Comparison of ENCODE assay signal across 13 cellular contexts in genomic region chr12:57146925-57147640, GRCh38. TPM values are rescaled to one million over a fixed set of nuclear protein-coding genes. Genes with fewer than 3 reads are reported as not detected.
DNase-seq lines count a peak whose midpoint lies in the region; ATAC-seq and TF ChIP-seq lines count a peak whose summit lies in the region.
"Had no signal": no experiment of that assay in that cellular context is flagged by ENCODE, and none has a peak within 500 bp of the region (broad histone marks: within the 10 kb centered on the region; RNA-seq: fewer than 3 reads in every experiment).

Gene LRP1-AS, minus strand, starts transcription at chr12:57147619.

- no peaks in the 10 kb centered on the region for H3K9me3 Mint-ChIP-seq in dendritic cell treated with granulocyte-macrophage colony-stimulating factor and Interleukin-4, amounts not matched to agents 40 ng/mL and 50 ng/mL, for 4 days
- H3K9me3 Mint-ChIP-seq in naive thymus-derived CD4-positive, alpha-beta T cell = no peaks in the 10 kb centered on the region
- no peaks in the 10 kb centered on the region for H3K9me3 Mint-ChIP-seq in activated naive CD4-positive, alpha-beta T cell treated with anti-CD3 and anti-CD28 coated beads, Interleukin-2, amount 50 U/mL, for 72 hours
- no peaks in the 10 kb centered on the region for H3K9me3 Mint-ChIP-seq in activated CD4-positive, alpha-beta memory T cell treated with anti-CD3 and anti-CD28 coated beads, Interleukin-2, amount 10 ng/mL, durations not matched to agents 7 days and 5 days
- H3K9me3 Mint-ChIP-seq: stimulated activated memory B cell treated with anti-CD40 and anti-IgM and Interleukin-4, amounts not matched to agents 10 μg/mL and 1 μg/mL and 100 μg/mL, for 72 hours had no signal

- no peak for TF ChIP-seq CTCF in Peyer's patch (IDR thresholded peaks at IDR 0.05)
- no peak for TF ChIP-seq CTCF in tibial artery (IDR thresholded peaks at IDR 0.05)

- peak within 1 kb of the TSS; percentile 77 for H3K27ac Mint-ChIP-seq in dendritic cell treated with granulocyte-macrophage colony-stimulating factor and Interleukin-4, amounts not matched to agents 40 ng/mL and 50 ng/mL, for 4 days
- no peak within 1 kb of the TSS for H3K27ac Mint-ChIP-seq in naive thymus-derived CD4-positive, alpha-beta T cell
- H3K27ac Mint-ChIP-seq in activated naive CD4-positive, alpha-beta T cell treated with anti-CD3 and anti-CD28 coated beads, Interleukin-2, amount 50 U/mL, for 72 hours = peak within 1 kb of the TSS in 1 of 2 donors; percentile 53
- H3K27ac Mint-ChIP-seq in activated CD4-positive, alpha-beta memory T cell treated with anti-CD3 and anti-CD28 coated beads, Interleukin-2, amount 10 ng/mL, durations not matched to agents 7 days and 5 days = no peak within 1 kb of the TSS
- H3K27ac Mint-ChIP-seq: stimulated activated memory B cell treated with anti-CD40 and anti-IgM and Interleukin-4, amounts not matched to agents 10 μg/mL and 1 μg/mL and 100 μg/mL, for 72 hours had no signal

- no peak for TF ChIP-seq POLR2A in Peyer's patch (IDR thresholded peaks at IDR 0.05)

- peak within 1 kb of the TSS in 1 of 4 donors; percentile 11 for H3K4me3 ChIP-seq in Peyer's patch
- H3K4me3 ChIP-seq in naive thymus-derived CD4-positive, alpha-beta T cell (ENCODE audit: low read length) = no peak within 1 kb of the TSS
- no peak within 1 kb of the TSS for H3K4me3 ChIP-seq in tibial artery

- POLR2A ChIA-PET in naive thymus-derived CD4-positive, alpha-beta T cell (lab: Charles Lee) = no interaction called here
- POLR2A ChIA-PET in activated CD4-positive, alpha-beta memory T cell treated with anti-CD3 and anti-CD28 coated beads, Interleukin-2, amount 10 ng/mL, durations not matched to agents 7 days and 5 days (lab: Charles Lee) = no interaction called here

- ATAC-seq in naive thymus-derived CD4-positive, alpha-beta T cell = peak; percentile 8
- ATAC-seq in activated naive CD4-positive, alpha-beta T cell treated with anti-CD3 and anti-CD28 coated beads, Interleukin-2, amount 50 U/mL, for 72 hours = no peak
- ATAC-seq in HG02678 (IDR thresholded peaks at IDR 0.05; ENCODE audit: unreplicated experiment) (no peak), GM18907 (IDR thresholded peaks at IDR 0.05; ENCODE audit: unreplicated experiment) (no peak)
- ATAC-seq: stimulated activated memory B cell treated with anti-CD40 and anti-IgM and Interleukin-4, amounts not matched to agents 10 μg/mL and 1 μg/mL and 100 μg/mL, for 72 hours had no signal

- peaks cover 90% of the 10 kb centered on the region for H3K36me3 Mint-ChIP-seq in dendritic cell treated with granulocyte-macrophage colony-stimulating factor and Interleukin-4, amounts not matched to agents 40 ng/mL and 50 ng/mL, for 4 days (ENCODE audit: low read depth)
- peaks cover 0 to 27% (median 0%) of the 10 kb centered on the region in 5 donors for H3K36me3 Mint-ChIP-seq in naive thymus-derived CD4-positive, alpha-beta T cell
- no peaks in the 10 kb centered on the region for H3K36me3 Mint-ChIP-seq in activated naive CD4-positive, alpha-beta T cell treated with anti-CD3 and anti-CD28 coated beads, Interleukin-2, amount 50 U/mL, for 72 hours
- H3K36me3 Mint-ChIP-seq in activated CD4-positive, alpha-beta memory T cell treated with anti-CD3 and anti-CD28 coated beads, Interleukin-2, amount 10 ng/mL, durations not matched to agents 7 days and 5 days (ENCODE audit: low read depth) = no peaks in the 10 kb centered on the region
- H3K36me3 Mint-ChIP-seq: stimulated activated memory B cell treated with anti-CD40 and anti-IgM and Interleukin-4, amounts not matched to agents 10 μg/mL and 1 μg/mL and 100 μg/mL, for 72 hours had no signal

- no peaks in the 10 kb centered on the region for H3K27me3 ChIP-seq in Peyer's patch
- no peaks in the 10 kb centered on the region for H3K27me3 ChIP-seq in naive thymus-derived CD4-positive, alpha-beta T cell (ENCODE audit: control insufficient read depth in 2 of 2, insufficient read depth in 2 of 2, low read length in 2 of 2)
- no peaks in the 10 kb centered on the region for H3K27me3 ChIP-seq in tibial artery

- H3K4me3 Mint-ChIP-seq in dendritic cell treated with granulocyte-macrophage colony-stimulating factor and Interleukin-4, amounts not matched to agents 40 ng/mL and 50 ng/mL, for 4 days = no peak within 1 kb of the TSS
- H3K4me3 Mint-ChIP-seq in naive thymus-derived CD4-positive, alpha-beta T cell = no peak within 1 kb of the TSS
- H3K4me3 Mint-ChIP-seq in activated CD4-positive, alpha-beta memory T cell treated with anti-CD3 and anti-CD28 coated beads, Interleukin-2, amount 10 ng/mL, durations not matched to agents 7 days and 5 days = no peak within 1 kb of the TSS
- H3K4me3 Mint-ChIP-seq: stimulated activated memory B cell treated with anti-CD40 and anti-IgM and Interleukin-4, amounts not matched to agents 10 μg/mL and 1 μg/mL and 100 μg/mL, for 72 hours had no signal

- intact Hi-C loops in dendritic cell treated with granulocyte-macrophage colony-stimulating factor and Interleukin-4, amounts not matched to agents 40 ng/mL and 50 ng/mL, for 4 days (cut with micrococcal nuclease) = no loop called here
- intact Hi-C loops in naive thymus-derived CD4-positive, alpha-beta T cell (cut with micrococcal nuclease) = no loop called here
- intact Hi-C loops in tibial artery (cut with DNase I; ENCODE audit: low total_unique reads) = no loop called here

- peaks cover 0 to 44% (median 0%) of the 10 kb centered on the region in 3 donors for H3K36me3 ChIP-seq in Peyer's patch
- peaks cover 0 to 7% (median 0%) of the 10 kb centered on the region in 3 experiments for H3K36me3 ChIP-seq in naive thymus-derived CD4-positive, alpha-beta T cell (ENCODE audit: control insufficient read depth in 2 of 3, insufficient read depth in 3 of 3, low read length in 3 of 3)
- H3K36me3 ChIP-seq in tibial artery = peaks cover 42 to 64% (median 57%) of the 10 kb centered on the region in 3 donors

- no peaks in the 10 kb centered on the region for H3K27me3 Mint-ChIP-seq in dendritic cell treated with granulocyte-macrophage colony-stimulating factor and Interleukin-4, amounts not matched to agents 40 ng/mL and 50 ng/mL, for 4 days
- no peaks in the 10 kb centered on the region for H3K27me3 Mint-ChIP-seq in naive thymus-derived CD4-positive, alpha-beta T cell
- no peaks in the 10 kb centered on the region for H3K27me3 Mint-ChIP-seq in activated CD4-positive, alpha-beta memory T cell treated with anti-CD3 and anti-CD28 coated beads, Interleukin-2, amount 10 ng/mL, durations not matched to agents 7 days and 5 days
- H3K27me3 Mint-ChIP-seq: stimulated activated memory B cell treated with anti-CD40 and anti-IgM and Interleukin-4, amounts not matched to agents 10 μg/mL and 1 μg/mL and 100 μg/mL, for 72 hours had no signal

- CTCF ChIA-PET in naive thymus-derived CD4-positive, alpha-beta T cell (lab: Charles Lee) = no interaction called here
- CTCF ChIA-PET in activated CD4-positive, alpha-beta memory T cell treated with anti-CD3 and anti-CD28 coated beads, Interleukin-2, amount 10 ng/mL, durations not matched to agents 7 days and 5 days (lab: Charles Lee) = no interaction called here

- peaks cover 94% of the 10 kb centered on the region for H3K4me1 Mint-ChIP-seq in dendritic cell treated with granulocyte-macrophage colony-stimulating factor and Interleukin-4, amounts not matched to agents 40 ng/mL and 50 ng/mL, for 4 days (ENCODE audit: low read depth)
- peaks cover 0 to 19% (median 11%) of the 10 kb centered on the region in 7 donors for H3K4me1 Mint-ChIP-seq in naive thymus-derived CD4-positive, alpha-beta T cell
- no peaks in the 10 kb centered on the region for H3K4me1 Mint-ChIP-seq in activated CD4-positive, alpha-beta memory T cell treated with anti-CD3 and anti-CD28 coated beads, Interleukin-2, amount 10 ng/mL, durations not matched to agents 7 days and 5 days

- H3K9me3 ChIP-seq in Peyer's patch = no peaks in the 10 kb centered on the region
- H3K9me3 ChIP-seq in naive thymus-derived CD4-positive, alpha-beta T cell (ENCODE audit: control insufficient read depth in 2 of 3, low read length in 3 of 3) = no peaks in the 10 kb centered on the region
- no peaks in the 10 kb centered on the region for H3K9me3 ChIP-seq in tibial artery

- H3K4me1 ChIP-seq in Peyer's patch = peaks cover 0 to 71% (median 18%) of the 10 kb centered on the region in 4 donors
- H3K4me1 ChIP-seq in naive thymus-derived CD4-positive, alpha-beta T cell (ENCODE audit: control insufficient read depth in 2 of 2, insufficient read depth in 2 of 2, low read length in 2 of 2) = no peaks in the 10 kb centered on the region
- H3K4me1 ChIP-seq in tibial artery = peaks cover 4 to 89% (median 74%) of the 10 kb centered on the region in 4 donors

- H3K27ac ChIP-seq in Peyer's patch (peak within 1 kb of the TSS; percentile 48 to 88 (median 64)), tibial artery (peak within 1 kb of the TSS; percentile 73 to 85)
- no peak within 1 kb of the TSS for H3K27ac ChIP-seq in naive thymus-derived CD4-positive, alpha-beta T cell (ENCODE audit: low read depth, low read length)
- H3K27ac ChIP-seq: VCaP had no signal

- DNase-seq in Peyer's patch (peak in 2 of 3 donors; percentile 69 to 76), tibial artery (no peak)
- no peak for DNase-seq in naive thymus-derived CD4-positive, alpha-beta T cell
- DNase-seq in activated naive CD4-positive, alpha-beta T cell treated with anti-CD3 and anti-CD28 coated beads, Interleukin-2, amount 50 U/mL, for 72 hours (ENCODE audit: low spot score in 2 of 2) = no peak
- no peak for DNase-seq in activated CD4-positive, alpha-beta memory T cell treated with anti-CD3 and anti-CD28 coated beads, Interleukin-2, amount 10 ng/mL, durations not matched to agents 7 days and 5 days
- DNase-seq: foreskin melanocyte had no signal

RNA-seq across cellular contexts. Expression of gene LRP1-AS, which starts in this region (rescaled TPM):
- total RNA-seq in Peyer's patch = not detected
- not detected for total RNA-seq in naive thymus-derived CD4-positive, alpha-beta T cell
- polyA plus RNA-seq in naive thymus-derived CD4-positive, alpha-beta T cell = not detected
- total RNA-seq in activated naive CD4-positive, alpha-beta T cell treated with anti-CD3 and anti-CD28 coated beads, Interleukin-2, amount 50 U/mL, for 72 hours = not detected
- total RNA-seq in activated CD4-positive, alpha-beta memory T cell treated with anti-CD3 and anti-CD28 coated beads, Interleukin-2, amount 10 ng/mL, durations not matched to agents 7 days and 5 days = not detected
- total RNA-seq: mesenteric fat pad, OCI-LY7 had no signal

Comparison
In these comparisons a context has a peak if more than half of its experiments do, and no peak if none do; other contexts are left out.
1. Peak in DNase-seq and H3K27ac ChIP-seq in Peyer's patch; RNA of the gene not detected or under 1 TPM.
2. Peak in ATAC-seq in naive thymus-derived CD4-positive, alpha-beta T cell; RNA of the gene not detected or under 1 TPM.